Comparison of ENCODE assay signal across 11 cellular contexts in genomic region chr3:65902304-65902793, GRCh38.
A peak's percentile ranks its signal among the peaks of the same experiment; 100 is the strongest.
DNase-seq lines count a peak whose midpoint lies in the region; ATAC-seq, FAIRE-seq and TF ChIP-seq lines count a peak whose summit lies in the region.
"Had no signal": no experiment of that assay in that cellular context is flagged by ENCODE, and none has a peak within 500 bp of the region (broad histone marks: within the 10 kb centered on the region; RNA-seq: fewer than 3 reads in every experiment).

No MANE protein-coding gene starts in this region.

- no peaks in the 10 kb centered on the region for H3K9me3 ChIP-seq in ES-I3 (ENCODE audit: control insufficient read depth, insufficient read depth, low read length)
- H3K9me3 ChIP-seq in Peyer's patch, result no peaks in the 10 kb centered on the region

- H3K27ac Mint-ChIP-seq in nephron progenitor cell, result peak overlapping the region; percentile 79
- H3K27ac Mint-ChIP-seq in activated naive CD4-positive, alpha-beta T cell treated with anti-CD3 and anti-CD28 coated beads for 36 hours, result no peak overlapping the region

- peak in 2 of 3 donors; percentile 47 to 50 for DNase-seq in Peyer's patch
- DNase-seq in foreskin keratinocyte, result peak; percentile 74 to 84
- DNase-seq in nephron progenitor cell, result peak; percentile 34
- DNase-seq in frontal cortex (ENCODE audit: low spot score in 2 of 2), result no peak
- DNase-seq in activated naive CD4-positive, alpha-beta T cell treated with Interleukin-2 at 50 U/mL for 16 hours, result no peak
- DNase-seq in activated naive CD4-positive, alpha-beta T cell treated with anti-CD3 and anti-CD28 coated beads for 36 hours, result no peak
- DNase-seq: activated T-cell treated with anti-CD3 and anti-CD28 coated beads, Interleukin-2, amount 50 U/mL, for 4 hours; NCI-H2171 had no signal

- H3K4me3 ChIP-seq in Peyer's patch, result no peak overlapping the region

- TF ChIP-seq CTCF in Peyer's patch (IDR thresholded peaks at IDR 0.05) (no peak), foreskin keratinocyte (conservative IDR thresholded peaks at IDR 0.05) (peak; percentile 33), nephron progenitor cell (IDR thresholded peaks at IDR 0.05) (no peak)

- H3K4me1 ChIP-seq in ES-I3 (ENCODE audit: insufficient read depth, low read length) (peaks cover 28% of the 10 kb centered on the region), Peyer's patch (peaks cover 0 to 3% (median 0%) of the 10 kb centered on the region in 4 donors), foreskin keratinocyte (peaks cover 6% of the 10 kb centered on the region)

- FAIRE-seq in frontal cortex (lab: Jason Lieb, UNC), result no peak
- FAIRE-seq: G401.6 had no signal

- H3K36me3 Mint-ChIP-seq in nephron progenitor cell (ENCODE audit: low read depth), result no peaks in the 10 kb centered on the region
- no peaks in the 10 kb centered on the region for H3K36me3 Mint-ChIP-seq in activated naive CD4-positive, alpha-beta T cell treated with anti-CD3 and anti-CD28 coated beads for 36 hours (ENCODE audit: low read depth)

- H3K4me1 Mint-ChIP-seq in nephron progenitor cell, result peaks cover 56% of the 10 kb centered on the region
- H3K4me1 Mint-ChIP-seq in activated naive CD4-positive, alpha-beta T cell treated with anti-CD3 and anti-CD28 coated beads for 36 hours (ENCODE audit: low read depth), result no peaks in the 10 kb centered on the region

- intact Hi-C loops in activated naive CD4-positive, alpha-beta T cell treated with anti-CD3 and anti-CD28 coated beads for 36 hours (cut with micrococcal nuclease), result no loop called here

- peak overlapping the region; percentile 40 for H3K9ac ChIP-seq in ES-I3 (ENCODE audit: low read depth, low read length)

- no peaks in the 10 kb centered on the region for H3K27me3 Mint-ChIP-seq in nephron progenitor cell (ENCODE audit: low read depth, poor library complexity)
- no peaks in the 10 kb centered on the region for H3K27me3 Mint-ChIP-seq in activated naive CD4-positive, alpha-beta T cell treated with anti-CD3 and anti-CD28 coated beads for 36 hours (ENCODE audit: low read depth)

- CTCF ChIA-PET in activated naive CD4-positive, alpha-beta T cell treated with anti-CD3 and anti-CD28 coated beads for 36 hours (lab: Charles Lee), result interaction anchor here (0.6 kb wide), 1 partner anchor 384 kb away, joined by 3 read pairs; no protein-coding TSS in a partner anchor

- peak overlapping the region; percentile 78 for H3K4me3 Mint-ChIP-seq in nephron progenitor cell
- H3K4me3 Mint-ChIP-seq in activated naive CD4-positive, alpha-beta T cell treated with anti-CD3 and anti-CD28 coated beads for 36 hours, result no peak overlapping the region
- H3K4me3 Mint-ChIP-seq: activated T-cell treated with anti-CD3 and anti-CD28 coated beads, Interleukin-2, amount 50 U/mL, for 4 hours had no signal

- H3K27me3 ChIP-seq in Peyer's patch (no peaks in the 10 kb centered on the region), foreskin keratinocyte (no peaks in the 10 kb centered on the region)

- TF ChIP-seq POLR2A in Peyer's patch (IDR thresholded peaks at IDR 0.05), result no peak

- H3K9me3 Mint-ChIP-seq in nephron progenitor cell, result no peaks in the 10 kb centered on the region
- H3K9me3 Mint-ChIP-seq in activated naive CD4-positive, alpha-beta T cell treated with anti-CD3 and anti-CD28 coated beads for 36 hours, result no peaks in the 10 kb centered on the region
- H3K9me3 Mint-ChIP-seq: activated T-cell treated with anti-CD3 and anti-CD28 coated beads, Interleukin-2, amount 50 U/mL, for 4 hours had no signal

- H3K27ac ChIP-seq in Peyer's patch, result no peak overlapping the region
- peak overlapping the region; percentile 47 for H3K27ac ChIP-seq in foreskin keratinocyte

- ATAC-seq in foreskin keratinocyte (peak; percentile 91), GM21717 (IDR thresholded peaks at IDR 0.05; ENCODE audit: unreplicated experiment) (no peak)
- ATAC-seq: activated T-cell treated with anti-CD3 and anti-CD28 coated beads, Interleukin-2, amount 50 U/mL, for 4 hours had no signal

- H3K36me3 ChIP-seq in ES-I3 (ENCODE audit: insufficient read depth, low read length) (no peaks in the 10 kb centered on the region), Peyer's patch (no peaks in the 10 kb centered on the region)

Comparison
In these comparisons a context has a peak if more than half of its experiments do, and no peak if none do; other contexts are left out.
1. DNase-seq: peak in Peyer's patch (2 of 3), foreskin keratinocyte (2 of 2) and nephron progenitor cell (single experiment); none in frontal cortex (0 of 2), activated naive CD4-positive, alpha-beta T cell treated with Interleukin-2 at 50 U/mL for 16 hours (single experiment) and activated naive CD4-positive, alpha-beta T cell treated with anti-CD3 and anti-CD28 coated beads for 36 hours (single experiment).